Comparison of ENCODE assay signal across 8 cellular contexts in genomic region chr19:39389621-39390414, GRCh38. TPM values are rescaled to one million over a fixed set of nuclear protein-coding genes. Genes with fewer than 3 reads are reported as not detected.
A peak's percentile ranks its signal among the peaks of the same experiment; 100 is the strongest.
DNase-seq lines count a peak whose midpoint lies in the region; ATAC-seq and TF ChIP-seq lines count a peak whose summit lies in the region.

No MANE protein-coding gene starts in this region.

- no peak for TF ChIP-seq POLR2A in Peyer's patch (IDR thresholded peaks at IDR 0.05)
- no peak for TF ChIP-seq POLR2A in prostate gland (IDR thresholded peaks at IDR 0.05)

- ATAC-seq in HG03378 (IDR thresholded peaks at IDR 0.05; ENCODE audit: unreplicated experiment) (no peak), HG02884 (IDR thresholded peaks at IDR 0.05; ENCODE audit: unreplicated experiment) (no peak)

- H3K4me3 ChIP-seq in GM12865 (ENCODE audit: low read depth, low read length) (peak overlapping the region; percentile 89), Peyer's patch (peak overlapping the region; percentile 56 to 88 (median 77)), esophagus (ENCODE audit: low read depth in 1 of 2, low read length in 2 of 2) (peak overlapping the region; percentile 82 to 84), prostate gland (peak overlapping the region; percentile 76 to 89)

- 56 to 63% methylated on average over 13 of the region's 13 CpGs for WGBS in esophagus, 2 donors
- 60% methylated on average over 13 of the region's 13 CpGs for WGBS in prostate gland

- H3K9me3 ChIP-seq in Peyer's patch = no peaks in the 10 kb centered on the region
- H3K9me3 ChIP-seq in esophagus (ENCODE audit: control insufficient read depth in 2 of 2, insufficient read depth in 1 of 2, low read depth in 1 of 2, low read length in 1 of 2) = no peaks in the 10 kb centered on the region
- H3K9me3 ChIP-seq in prostate gland = no peaks in the 10 kb centered on the region

- H3K4me1 ChIP-seq in Peyer's patch (peaks cover 0 to 20% (median 8%) of the 10 kb centered on the region in 4 donors), esophagus (ENCODE audit: control insufficient read depth in 2 of 2, insufficient read depth in 2 of 2, low read length in 1 of 2) (peaks cover 0 to 9% of the 10 kb centered on the region in 2 donors), prostate gland (replicated peaks) (peaks cover 8% of the 10 kb centered on the region)

- intact Hi-C loops in prostate gland (cut with DNase I) = loop anchor here (2.0 kb wide), 1 partner anchor 47 kb away; the partner anchor contains the start of gene SAMD4B

- DNase-seq in GM12865 (ENCODE audit: low read depth) (no peak), Peyer's patch (no peak), prostate gland (ENCODE audit: low spot score) (no peak), OCI-M1 (lab: John Stamatoyannopoulos, UW) (no peak)
- DNase-seq in activated effector memory CD4-positive, alpha-beta T cell treated with Interleukin-2 at 50 U/mL for 16 hours = no peak

- TF ChIP-seq CTCF in GM12865 (IDR thresholded peaks at IDR 0.05; ENCODE audit: insufficient read depth, low read depth, low read length, missing control alignments) (no peak), Peyer's patch (IDR thresholded peaks at IDR 0.05) (no peak), prostate gland (IDR thresholded peaks at IDR 0.05) (no peak)

- H3K27ac ChIP-seq in Peyer's patch (peak overlapping the region; percentile 85 to 100 (median 94)), esophagus (ENCODE audit: low read depth in 2 of 2, low read length in 1 of 2) (peak overlapping the region; percentile 97 to 98), prostate gland (peak overlapping the region; percentile 98 to 99)

- H3K27me3 ChIP-seq in Peyer's patch (no peaks in the 10 kb centered on the region), esophagus (ENCODE audit: control insufficient read depth in 1 of 2, insufficient read depth in 2 of 2, low read length in 2 of 2) (no peaks in the 10 kb centered on the region), prostate gland (replicated peaks; ENCODE audit: insufficient read depth) (no peaks in the 10 kb centered on the region)

- peaks cover 0 to 62% (median 0%) of the 10 kb centered on the region in 3 donors for H3K36me3 ChIP-seq in Peyer's patch
- peaks cover 4 to 37% of the 10 kb centered on the region in 2 donors for H3K36me3 ChIP-seq in esophagus (ENCODE audit: control insufficient read depth in 2 of 2, insufficient read depth in 2 of 2, low read length in 1 of 2)
- H3K36me3 ChIP-seq in prostate gland = peaks cover 0 to 29% of the 10 kb centered on the region in 2 donors

RNA-seq across cellular contexts. Expression of gene PAF1, which starts 1.1 kb away (rescaled TPM):
- total RNA-seq in Peyer's patch (10 to 100 TPM; 22.2 to 47.3 (median 37.7) TPM), prostate gland (10 to 100 TPM; 47.5 to 63.6 TPM)
- 10 to 100 TPM; 41.8 to 43.0 TPM for polyA plus RNA-seq in esophagus

RNA-seq across cellular contexts. Expression of gene MED29, which starts 1.4 kb away (rescaled TPM):
- total RNA-seq in Peyer's patch = 10 to 100 TPM; 25.4 to 52.8 (median 41.0) TPM
- 10 to 100 TPM; 15.6 to 22.7 TPM for polyA plus RNA-seq in esophagus
- total RNA-seq in prostate gland = 10 to 100 TPM; 50.2 to 56.4 TPM

RNA-seq across cellular contexts. Expression of gene ZFP36, which starts 16.8 kb away (rescaled TPM):
- total RNA-seq in Peyer's patch = 100 to 1,000 TPM; 183 to 682 (median 309) TPM
- polyA plus RNA-seq in esophagus = 100 to 1,000 TPM; 249 to 382 TPM
- 100 to 1,000 TPM in 1 of 2 donors, 10 to 100 TPM in 1; 96.5 to 170 TPM for total RNA-seq in prostate gland

RNA-seq across cellular contexts. Expression of gene PLEKHG2, which starts 22.7 kb away (rescaled TPM):
- total RNA-seq in Peyer's patch = 10 to 100 TPM in 3 of 4 donors, 1 to 10 TPM in 1; 7.7 to 42.1 (median 16.1) TPM
- 1 to 10 TPM; 3.8 to 9.2 TPM for polyA plus RNA-seq in esophagus
- total RNA-seq in prostate gland = 10 to 100 TPM; 14.4 to 21.1 TPM

RNA-seq across cellular contexts. Expression of gene RPS16, which starts 45.9 kb away (rescaled TPM):
- total RNA-seq in Peyer's patch = 1,000 to 10,000 TPM in 1 of 4 donors, 100 to 1,000 TPM in 3; 443 to 1,406 (median 686) TPM
- 1,000 to 10,000 TPM; 1,628 to 3,096 TPM for polyA plus RNA-seq in esophagus
- total RNA-seq in prostate gland = 1,000 to 10,000 TPM; 1,162 to 1,716 TPM
